8 cellular contexts compared by ENCODE assay signal in genomic region chr9:127245637-127246164, GRCh38. TPM values are rescaled to one million over a fixed set of nuclear protein-coding genes. Genes with fewer than 3 reads are reported as not detected.
A peak's percentile ranks its signal among the peaks of the same experiment; 100 is the strongest.
DNase-seq lines count a peak whose midpoint lies in the region; ATAC-seq and TF ChIP-seq lines count a peak whose summit lies in the region.

No MANE protein-coding gene starts in this region.

- H3K27me3 ChIP-seq in CD8-positive, alpha-beta T cell (ENCODE audit: insufficient read depth, low read length) = no peaks in the 10 kb centered on the region
- H3K27me3 ChIP-seq in Panc1 (ENCODE audit: control insufficient read depth, insufficient read depth, low read length) (no peaks in the 10 kb centered on the region), esophagus (ENCODE audit: control insufficient read depth in 1 of 2, insufficient read depth in 2 of 2, low read length in 2 of 2) (no peaks in the 10 kb centered on the region), osteoblast (ENCODE audit: insufficient read depth, low read length) (no peaks in the 10 kb centered on the region)

- peak overlapping the region; percentile 100 for H2AFZ ChIP-seq in osteoblast (ENCODE audit: low read length)

- H3K36me3 Mint-ChIP-seq in CD8-positive, alpha-beta T cell = no peaks in the 10 kb centered on the region

- no peaks in the 10 kb centered on the region for H4K20me1 ChIP-seq in osteoblast (ENCODE audit: insufficient read depth, low read length)

- CTCF ChIA-PET in CD8-positive, alpha-beta T cell (lab: Charles Lee) = no interaction called here
- CTCF ChIA-PET in Panc1 (lab: Charles Lee) = no interaction called here

- H3K27me3 Mint-ChIP-seq in CD8-positive, alpha-beta T cell (ENCODE audit: low read depth) = peaks cover 14% of the 10 kb centered on the region

- no peak for ATAC-seq in CD8-positive, alpha-beta T cell
- ATAC-seq in Panc1 (no peak), HG03342 (IDR thresholded peaks at IDR 0.05; ENCODE audit: unreplicated experiment) (no peak), GM21515 (IDR thresholded peaks at IDR 0.05; ENCODE audit: unreplicated experiment) (no peak)

- peak overlapping the region; percentile 12 for H3K27ac ChIP-seq in CD8-positive, alpha-beta T cell (ENCODE audit: low read depth, low read length)
- peak overlapping the region; percentile 73 for H3K27ac ChIP-seq in Panc1 (ENCODE audit: low read length)
- H3K27ac ChIP-seq in esophagus (ENCODE audit: low read depth in 2 of 2, low read length in 1 of 2) = no peak overlapping the region
- H3K27ac ChIP-seq in osteoblast (ENCODE audit: low read depth, low read length) = no peak overlapping the region

- no peaks in the 10 kb centered on the region for H3K36me3 ChIP-seq in CD8-positive, alpha-beta T cell (ENCODE audit: insufficient read depth, low read length)
- H3K36me3 ChIP-seq in Panc1 (ENCODE audit: control insufficient read depth, insufficient read depth, low read length) (no peaks in the 10 kb centered on the region), esophagus (ENCODE audit: control insufficient read depth in 2 of 2, insufficient read depth in 2 of 2, low read length in 1 of 2) (no peaks in the 10 kb centered on the region), osteoblast (ENCODE audit: insufficient read depth, low read length) (no peaks in the 10 kb centered on the region)

- 67 to 83% methylated on average over 8 of the region's 8 CpGs for WGBS in esophagus, 2 donors

- no peaks in the 10 kb centered on the region for H3K79me2 ChIP-seq in osteoblast (ENCODE audit: insufficient read depth, low read length)

- no TSS peak for BruUV-seq in Panc1 (replicated peaks; lab: Mats Ljungman, UMichigan)

- no peak overlapping the region for H3K27ac Mint-ChIP-seq in CD8-positive, alpha-beta T cell

- H3K4me2 ChIP-seq in osteoblast (ENCODE audit: insufficient read depth, low read length) = peak overlapping the region; percentile 95

- peaks cover 6% of the 10 kb centered on the region for H3K4me1 ChIP-seq in CD8-positive, alpha-beta T cell (ENCODE audit: insufficient read depth, low read length)
- H3K4me1 ChIP-seq in Panc1 (ENCODE audit: control insufficient read depth, insufficient read depth, low read length) (peaks cover 4% of the 10 kb centered on the region), esophagus (ENCODE audit: control insufficient read depth in 2 of 2, insufficient read depth in 2 of 2, low read length in 1 of 2) (no peaks in the 10 kb centered on the region), osteoblast (ENCODE audit: insufficient read depth, low read length) (peaks cover 8% of the 10 kb centered on the region)

- no peak for DNase-seq in CD8-positive, alpha-beta T cell
- DNase-seq in Panc1 (ENCODE audit: low read depth, low spot score) (no peak), osteoblast (ENCODE audit: insufficient read length, low spot score, missing footprints) (no peak), RKO (ENCODE audit: low spot score) (no peak), iPS-NIHi7 (ENCODE audit: extremely low spot score) (no peak)

- H3K4me1 Mint-ChIP-seq in CD8-positive, alpha-beta T cell (ENCODE audit: low read depth) = peaks cover 15% of the 10 kb centered on the region

- TF ChIP-seq CTCF in CD8-positive, alpha-beta T cell (IDR thresholded peaks at IDR 0.05) = no peak
- TF ChIP-seq CTCF in Panc1 (IDR thresholded peaks at IDR 0.05) (no peak), osteoblast (IDR thresholded peaks at IDR 0.05; ENCODE audit: extremely low read depth, low read depth, low read length) (no peak)

- in situ Hi-C loops in Panc1 (cut with HindIII; ENCODE audit: low pct_unique_long_range_greater_than_20kb, low sequenced_read_pairs) = no loop called here

- intact Hi-C loops in CD8-positive, alpha-beta T cell (cut with DNase I, micrococcal nuclease) = loop anchor here (1.0 to 10.0 kb wide), 7 partner anchors 20 to 829 kb away; partner anchors contain the start of genes LRSAM1 (in 2 of the 2), RPL12 (in 2 of the 2) and ZNF79 (in 2 of the 2)
- intact Hi-C loops in Panc1 (cut with micrococcal nuclease; ENCODE audit: unreplicated experiment) = no loop called here

- H3K4me3 ChIP-seq in CD8-positive, alpha-beta T cell (ENCODE audit: low read depth, low read length) = peak overlapping the region; percentile 76
- peak overlapping the region; percentile 55 to 78 for H3K4me3 ChIP-seq in Panc1 (ENCODE audit: low read depth in 2 of 2, low read length in 2 of 2)
- H3K4me3 ChIP-seq in esophagus (ENCODE audit: low read depth in 1 of 2, low read length in 2 of 2) = peak overlapping the region; percentile 56 to 76
- H3K4me3 ChIP-seq in osteoblast (ENCODE audit: insufficient read depth, low read length) = peak overlapping the region; percentile 79

- H3K9me3 ChIP-seq in CD8-positive, alpha-beta T cell (ENCODE audit: low read length) = no peaks in the 10 kb centered on the region
- H3K9me3 ChIP-seq in Panc1 (ENCODE audit: control insufficient read depth, insufficient read depth, low read depth, low read length) = no peaks in the 10 kb centered on the region
- H3K9me3 ChIP-seq in esophagus (ENCODE audit: control insufficient read depth in 2 of 2, insufficient read depth in 1 of 2, low read depth in 1 of 2, low read length in 1 of 2) = no peaks in the 10 kb centered on the region
- no peaks in the 10 kb centered on the region for H3K9me3 ChIP-seq in osteoblast (ENCODE audit: low read depth, low read length)

- H3K4me3 Mint-ChIP-seq in CD8-positive, alpha-beta T cell = peak overlapping the region; percentile 86

- H3K9me3 Mint-ChIP-seq in CD8-positive, alpha-beta T cell = no peaks in the 10 kb centered on the region

- POLR2A ChIA-PET in CD8-positive, alpha-beta T cell (lab: Charles Lee) = interaction anchor here (1.4 to 1.9 kb wide), 3 partner anchors 15 to 205 kb away, joined by 4 to 8 read pairs (median 7); partner anchors contain the start of genes LRSAM1, RPL12 and ZNF79
- POLR2A ChIA-PET in Panc1 (lab: Charles Lee) = no interaction called here

RNA-seq across cellular contexts. Expression of gene GARNL3, which starts 18.9 kb away (rescaled TPM):
- total RNA-seq in CD8-positive, alpha-beta T cell = under 1 TPM; 0.49 to 0.72 TPM
- total RNA-seq in Panc1 (2021; ENCODE audit: unreplicated experiment) (11.5 TPM), osteoblast (2.4 and 5.8 TPM in 2 replicates)
- polyA plus RNA-seq in Panc1 (2012; ENCODE audit: insufficient read length) = 5.1 TPM
- 1 to 10 TPM; 3.5 TPM for polyA plus RNA-seq in esophagus

Comparison
In these comparisons a context has a peak if more than half of its experiments do, and no peak if none do; other contexts are left out.
1. H3K27ac ChIP-seq: peak in CD8-positive, alpha-beta T cell (single experiment) and Panc1 (single experiment); none in esophagus (0 of 2) and osteoblast (single experiment).
2. Peak in every context shown above with its lines, with median percentiles within 50 percentile points of each other: H3K4me3 ChIP-seq.